In genomic region chr19:8545743-8546142, GRCh38 we compare ENCODE assay signal across 30 cellular contexts. TPM values are rescaled to one million over a fixed set of nuclear protein-coding genes. Genes with fewer than 3 reads are reported as not detected.
"Had no signal": no experiment of that assay in that cellular context is flagged by ENCODE, and none has a peak within 500 bp of the region (broad histone marks: within the 10 kb centered on the region; RNA-seq: fewer than 3 reads in every experiment).

No MANE protein-coding gene starts in this region.

- H3K4me1 ChIP-seq: ascending aorta, colonic mucosa, esophagus muscularis mucosa, foreskin keratinocyte, gastrocnemius medialis had no signal

- H3K4me3 Mint-ChIP-seq: activated B cell treated with CpG ODN at 0.5 μM for 24 hours; activated CD4-positive, alpha-beta memory T cell treated with anti-CD3 and anti-CD28 coated beads, Interleukin-2, amount 10 ng/mL, durations not matched to agents 7 days and 5 days; activated naive CD4-positive, alpha-beta T cell treated with anti-CD3 and anti-CD28 coated beads for 36 hours; activated naive CD8-positive, alpha-beta T cell treated with anti-CD3 and anti-CD28 coated beads, Interleukin-2, amount 10 ng/mL, durations not matched to agents 7 days and 5 days; activated T-cell treated with anti-CD3 and anti-CD28 coated beads, Interleukin-2, amount 50 U/mL, for 4 hours; activated T-helper 17 cell treated with anti-CD3 and anti-CD28 coated beads, Interleukin-2, amount 50 U/mL, for 72 hours; brain; effector memory CD8-positive, alpha-beta T cell; T-helper 17 cell; T-helper 2 cell treated with Interferon-gamma antibody and Interleukin-4, amounts not matched to agents 5 μg/mL and 100 μg/mL, for 36 hours had no signal

- H3K9me3 Mint-ChIP-seq: activated B cell treated with CpG ODN at 0.5 μM for 24 hours; activated CD4-positive, alpha-beta memory T cell treated with anti-CD3 and anti-CD28 coated beads, Interleukin-2, amount 10 ng/mL, durations not matched to agents 7 days and 5 days; activated naive CD4-positive, alpha-beta T cell treated with anti-CD3 and anti-CD28 coated beads for 36 hours; activated naive CD4-positive, alpha-beta T cell treated with anti-CD3 and anti-CD28 coated beads, Interleukin-2, amount 50 U/mL, for 72 hours; activated naive CD8-positive, alpha-beta T cell treated with anti-CD3 and anti-CD28 coated beads, Interleukin-2, amount 10 ng/mL, durations not matched to agents 7 days and 5 days; activated T-cell treated with anti-CD3 and anti-CD28 coated beads, Interleukin-2, amount 50 U/mL, for 4 hours; activated T-helper 17 cell treated with anti-CD3 and anti-CD28 coated beads, Interleukin-2, amount 50 U/mL, for 72 hours; brain; effector memory CD8-positive, alpha-beta T cell; T-helper 2 cell treated with Interferon-gamma antibody and Interleukin-4, amounts not matched to agents 5 μg/mL and 100 μg/mL, for 36 hours had no signal

- H3K4me1 Mint-ChIP-seq: activated B cell treated with CpG ODN at 0.5 μM for 24 hours; activated CD4-positive, alpha-beta memory T cell treated with anti-CD3 and anti-CD28 coated beads, Interleukin-2, amount 10 ng/mL, durations not matched to agents 7 days and 5 days; activated naive CD8-positive, alpha-beta T cell treated with anti-CD3 and anti-CD28 coated beads, Interleukin-2, amount 10 ng/mL, durations not matched to agents 7 days and 5 days; activated T-helper 17 cell treated with anti-CD3 and anti-CD28 coated beads, Interleukin-2, amount 50 U/mL, for 72 hours; brain; T-helper 17 cell had no signal

- H3K27ac Mint-ChIP-seq: activated B cell treated with CpG ODN at 0.5 μM for 24 hours; activated CD4-positive, alpha-beta memory T cell treated with anti-CD3 and anti-CD28 coated beads, Interleukin-2, amount 10 ng/mL, durations not matched to agents 7 days and 5 days; activated naive CD4-positive, alpha-beta T cell treated with anti-CD3 and anti-CD28 coated beads for 36 hours; activated naive CD8-positive, alpha-beta T cell treated with anti-CD3 and anti-CD28 coated beads, Interleukin-2, amount 10 ng/mL, durations not matched to agents 7 days and 5 days; activated T-helper 17 cell treated with anti-CD3 and anti-CD28 coated beads, Interleukin-2, amount 50 U/mL, for 72 hours; brain had no signal

- H3K27me3 Mint-ChIP-seq: activated B cell treated with CpG ODN at 0.5 μM for 24 hours; activated CD4-positive, alpha-beta memory T cell treated with anti-CD3 and anti-CD28 coated beads, Interleukin-2, amount 10 ng/mL, durations not matched to agents 7 days and 5 days; activated naive CD8-positive, alpha-beta T cell treated with anti-CD3 and anti-CD28 coated beads, Interleukin-2, amount 10 ng/mL, durations not matched to agents 7 days and 5 days; activated T-helper 17 cell treated with anti-CD3 and anti-CD28 coated beads, Interleukin-2, amount 50 U/mL, for 72 hours; brain; effector memory CD8-positive, alpha-beta T cell; T-helper 17 cell had no signal

- H3K36me3 Mint-ChIP-seq: activated naive CD4-positive, alpha-beta T cell treated with anti-CD3 and anti-CD28 coated beads, Interleukin-2, amount 50 U/mL, for 72 hours had no signal

- DNase-seq: activated B cell treated with CpG ODN at 0.5 μM for 24 hours; activated CD4-positive, alpha-beta memory T cell treated with anti-CD3 and anti-CD28 coated beads, Interleukin-2, amount 10 ng/mL, durations not matched to agents 7 days and 5 days; activated CD4-positive, alpha-beta T cell treated with anti-CD3 and anti-CD28 coated beads for 48 hours; activated CD4-positive, alpha-beta T cell treated with anti-CD3 and anti-CD28 coated beads, Interleukin-2, amount 50 U/mL, for 4 hours; activated CD8-positive, alpha-beta memory T cell treated with anti-CD3 and anti-CD28 coated beads for 24 hours; activated effector memory CD4-positive, alpha-beta T cell treated with Interleukin-2 at 50 U/mL for 16 hours; activated gamma-delta T cell treated with Interleukin-2 at 50 U/mL for 16 hours; activated naive CD4-positive, alpha-beta T cell treated with anti-CD3 and anti-CD28 coated beads for 36 hours; activated naive CD8-positive, alpha-beta T cell treated with anti-CD3 and anti-CD28 coated beads, Interleukin-2, amount 10 ng/mL, durations not matched to agents 7 days and 5 days; activated T-cell treated with anti-CD3 and anti-CD28 coated beads, Interleukin-2, amount 50 U/mL, for 4 hours; colonic mucosa; dorsolateral prefrontal cortex; effector CD4-positive, alpha-beta T cell; effector memory CD8-positive, alpha-beta T cell; erythroblast; foreskin keratinocyte; gastrocnemius medialis; glutamatergic neuron; heart right ventricle; T-helper 1 cell; T-helper 17 cell; T1000; WERI-Rb-1 had no signal

- H3K27ac ChIP-seq: ascending aorta, colonic mucosa, dorsolateral prefrontal cortex, esophagus muscularis mucosa, foreskin keratinocyte, gastrocnemius medialis, heart right ventricle, WERI-Rb-1 had no signal

- H3K4me3 ChIP-seq: ascending aorta, colonic mucosa, dorsolateral prefrontal cortex, esophagus muscularis mucosa, gastrocnemius medialis, heart right ventricle had no signal

- H3K36me3 ChIP-seq: colonic mucosa, gastrocnemius medialis, WERI-Rb-1 had no signal

- H3K27me3 ChIP-seq: ascending aorta, colonic mucosa, dorsolateral prefrontal cortex, esophagus muscularis mucosa, foreskin keratinocyte, gastrocnemius medialis, heart right ventricle had no signal

- H3K9me3 ChIP-seq: ascending aorta, colonic mucosa, esophagus muscularis mucosa, gastrocnemius medialis, heart right ventricle had no signal

RNA-seq across cellular contexts. Expression of gene MYO1F, which starts 31.5 kb away (rescaled TPM):
- total RNA-seq: bronchial epithelial cell had no signal

RNA-seq across cellular contexts. Expression of gene PRAM1, which starts 43.3 kb away (rescaled TPM):
- total RNA-seq: ascending aorta, bronchial epithelial cell, foreskin keratinocyte had no signal
